Comparison of ENCODE assay signal across 8 cellular contexts in genomic region chr1:36099681-36100341, GRCh38. TPM values are rescaled to one million over a fixed set of nuclear protein-coding genes. Genes with fewer than 3 reads are reported as not detected.
DNase-seq lines count a peak whose midpoint lies in the region; ATAC-seq, FAIRE-seq and TF ChIP-seq lines count a peak whose summit lies in the region.

No MANE protein-coding gene starts in this region.

- H3K27ac ChIP-seq in 22Rv1 (no peak overlapping the region), keratinocyte (ENCODE audit: control insufficient read depth, insufficient read depth, low read length) (no peak overlapping the region)

- DNase-seq in GM12892 (ENCODE audit: insufficient read length) (peak; percentile 82), NCI-H2107 treated with DMSO at 0.1 percent for 48 hours (lab: John Stamatoyannopoulos, UW; ENCODE audit: unreplicated experiment) (peak; percentile 54), bronchial epithelial cell (ENCODE audit: low read depth) (peak; percentile 49), keratinocyte (ENCODE audit: low read depth, low spot score) (no peak)
- peak; percentile 53 to 71 (median 55) for DNase-seq in activated CD4-positive, CD25-positive, alpha-beta regulatory T cell (lab: John Stamatoyannopoulos, UW)
- DNase-seq in stimulated activated CD4-positive, alpha-beta T cell treated with anti-CD3 and anti-CD28 coated beads, Interleukin-1b, Interleukin-23, amount 100 ng/mL, for 4 hours (ENCODE audit: low read depth in 2 of 2) = peak; percentile 64 to 72

- dilution Hi-C loops in keratinocyte (cut with MboI; ENCODE audit: extremely low pct_ligation_motif_present, low sequenced_read_pairs) = no loop called here

- H3K9ac ChIP-seq in keratinocyte (ENCODE audit: control insufficient read depth, extremely low read depth, insufficient read depth, low read length) = peak overlapping the region; percentile 42

- H3K36me3 ChIP-seq in bronchial epithelial cell (ENCODE audit: control insufficient read depth, insufficient read depth, low read length) (peaks cover 1% of the 10 kb centered on the region), keratinocyte (ENCODE audit: control insufficient read depth in 2 of 2, extremely low read depth in 1 of 2, insufficient read depth in 2 of 2, low read length in 2 of 2) (peaks cover 3 to 8% of the 10 kb centered on the region in 2 experiments)

- no peaks in the 10 kb centered on the region for H3K79me2 ChIP-seq in keratinocyte (ENCODE audit: control insufficient read depth, insufficient read depth, low read length)

- no peak overlapping the region for H3K4me3 ChIP-seq in bronchial epithelial cell (ENCODE audit: low read depth, low read length)
- no peak overlapping the region for H3K4me3 ChIP-seq in keratinocyte (ENCODE audit: control insufficient read depth in 2 of 3, extremely low read depth in 1 of 3, insufficient read depth in 2 of 3, low read depth in 1 of 3, low read length in 3 of 3)

- ATAC-seq in GM19463 (IDR thresholded peaks at IDR 0.05; ENCODE audit: unreplicated experiment) = no peak

- TF ChIP-seq POLR2A in GM12892 (IDR thresholded peaks at IDR 0.05; ENCODE audit: low read depth, low read length) = no peak

- peaks cover 2% of the 10 kb centered on the region for H3K9me1 ChIP-seq in keratinocyte (ENCODE audit: control insufficient read depth, extremely low read depth, insufficient read depth, low read length)

- H3K4me2 ChIP-seq in keratinocyte (ENCODE audit: control insufficient read depth, extremely low read depth, insufficient read depth, low read depth, low read length) = peak overlapping the region; percentile 29

- peak overlapping the region; percentile 47 for H2AFZ ChIP-seq in keratinocyte (ENCODE audit: control insufficient read depth, low read length)

- no peaks in the 10 kb centered on the region for H4K20me1 ChIP-seq in keratinocyte (ENCODE audit: control insufficient read depth, extremely low read depth, insufficient read depth, low read length)

- FAIRE-seq in GM12892 (lab: Jason Lieb, UNC) (peak; percentile 85), bronchial epithelial cell (lab: Jason Lieb, UNC) (peak; percentile 82), keratinocyte (lab: Jason Lieb, UNC) (peak; percentile 96)

- no peaks in the 10 kb centered on the region for H3K9me3 ChIP-seq in keratinocyte (ENCODE audit: control insufficient read depth, low read depth, low read length)

- TF ChIP-seq CTCF in 22Rv1 (IDR thresholded peaks at IDR 0.05) (peak; percentile 90), bronchial epithelial cell (IDR thresholded peaks at IDR 0.05; ENCODE audit: insufficient read depth, low read length, severe bottlenecking) (peak; percentile 85), keratinocyte (optimal IDR thresholded peaks at IDR 0.05 in 1 of 3, IDR thresholded peaks at IDR 0.05 in 1 of 3, conservative IDR thresholded peaks at IDR 0.05 in 1 of 3; ENCODE audit: extremely low read depth in 1 of 3, insufficient read depth in 2 of 3, low read length in 3 of 3) (peak; percentile 82 to 97 (median 92))

- no peaks in the 10 kb centered on the region for H3K27me3 ChIP-seq in bronchial epithelial cell (ENCODE audit: control insufficient read depth, insufficient read depth, low read length)
- no peaks in the 10 kb centered on the region for H3K27me3 ChIP-seq in keratinocyte (ENCODE audit: control insufficient read depth, extremely low read depth, insufficient read depth, low read length)

- H3K4me1 ChIP-seq in keratinocyte (ENCODE audit: control insufficient read depth, extremely low read depth, insufficient read depth, low read length) = peaks cover 3% of the 10 kb centered on the region

RNA-seq across cellular contexts. Expression of gene ADPRS, which starts 11.1 kb away (rescaled TPM):
- polyA plus RNA-seq in GM12892 (2012; ENCODE audit: missing spikeins) = 36.6 TPM
- 42.4 and 50.0 TPM in 2 replicates for total RNA-seq in bronchial epithelial cell
- 33.1 to 47.6 TPM (median 42.6 TPM) in 3 replicates for polyA plus RNA-seq in keratinocyte
- 15.2 TPM for polyA plus RNA-seq in keratinocyte (2011; ENCODE audit: low read depth)
- polyA plus RNA-seq in keratinocyte (2011; cell fraction: cytosol; rRNA removed) = 30.2 and 35.9 TPM in 2 replicates
- polyA plus RNA-seq in keratinocyte (2011; cell fraction: nucleus; rRNA removed) = 33.6 and 38.0 TPM in 2 replicates
- 32.2 and 40.8 TPM in 2 replicates for polyA plus RNA-seq in keratinocyte (2012; ENCODE audit: low replicate concordance)
- 20.9 to 33.1 TPM (median 30.5 TPM) in 3 replicates for polyA minus RNA-seq in keratinocyte
- 25.3 TPM for polyA minus RNA-seq in keratinocyte (2011; cell fraction: cytosol; rRNA and poly(A)+ RNA removed)
- polyA minus RNA-seq in keratinocyte (2011; cell fraction: nucleus; rRNA and poly(A)+ RNA removed) = 12.9 and 13.8 TPM in 2 replicates

RNA-seq across cellular contexts. Expression of gene TEKT2, which starts 15.9 kb away (rescaled TPM):
- 0.17 TPM for polyA plus RNA-seq in GM12892 (2012; ENCODE audit: missing spikeins)
- total RNA-seq in bronchial epithelial cell = under 0.01 and 0.26 TPM in 2 replicates
- 0.02 to 0.13 TPM (median 0.03 TPM) in 3 replicates for polyA plus RNA-seq in keratinocyte
- not detected for polyA plus RNA-seq in keratinocyte (2011; ENCODE audit: low read depth)
- polyA plus RNA-seq in keratinocyte (2011; cell fraction: cytosol; rRNA removed) = 0.06 TPM in 1 of 2 replicates, not detected in the other
- polyA plus RNA-seq in keratinocyte (2011; cell fraction: nucleus; rRNA removed) = 0.14 and 0.33 TPM in 2 replicates
- polyA plus RNA-seq in keratinocyte (2012; ENCODE audit: low replicate concordance) = 0.14 TPM in 1 of 2 replicates, not detected in the other
- polyA minus RNA-seq in keratinocyte = 0.29 TPM in 1 of 3 replicates, not detected in the others
- not detected for polyA minus RNA-seq in keratinocyte (2011; cell fraction: cytosol; rRNA and poly(A)+ RNA removed)
- not detected in 2 replicates for polyA minus RNA-seq in keratinocyte (2011; cell fraction: nucleus; rRNA and poly(A)+ RNA removed)

RNA-seq across cellular contexts. Expression of gene COL8A2, which starts 25.2 kb away (rescaled TPM):
- polyA plus RNA-seq in GM12892 (2012; ENCODE audit: missing spikeins) = 0.15 TPM
- total RNA-seq in bronchial epithelial cell = 1.6 and 3.3 TPM in 2 replicates
- polyA plus RNA-seq in keratinocyte = 0.09 to 0.28 TPM (median 0.23 TPM) in 3 replicates
- 0.06 TPM for polyA plus RNA-seq in keratinocyte (2011; ENCODE audit: low read depth)
- 0.05 and 0.06 TPM in 2 replicates for polyA plus RNA-seq in keratinocyte (2011; cell fraction: cytosol; rRNA removed)
- polyA plus RNA-seq in keratinocyte (2011; cell fraction: nucleus; rRNA removed) = 0.38 and 0.63 TPM in 2 replicates
- 0.18 and 0.39 TPM in 2 replicates for polyA plus RNA-seq in keratinocyte (2012; ENCODE audit: low replicate concordance)
- polyA minus RNA-seq in keratinocyte = 0.06 to 1.1 TPM (median 0.30 TPM) in 3 replicates
- not detected for polyA minus RNA-seq in keratinocyte (2011; cell fraction: cytosol; rRNA and poly(A)+ RNA removed)
- 0.53 and 0.54 TPM in 2 replicates for polyA minus RNA-seq in keratinocyte (2011; cell fraction: nucleus; rRNA and poly(A)+ RNA removed)

RNA-seq across cellular contexts. Expression of gene TRAPPC3, which starts 49.5 kb away (rescaled TPM):
- polyA plus RNA-seq in GM12892 (2012; ENCODE audit: missing spikeins) = 49.4 TPM
- total RNA-seq in bronchial epithelial cell = 86.8 and 105 TPM in 2 replicates
- polyA plus RNA-seq in keratinocyte = 145 to 173 TPM (median 169 TPM) in 3 replicates
- polyA plus RNA-seq in keratinocyte (2011; ENCODE audit: low read depth) = 97.0 TPM
- 145 and 218 TPM in 2 replicates for polyA plus RNA-seq in keratinocyte (2011; cell fraction: cytosol; rRNA removed)
- polyA plus RNA-seq in keratinocyte (2011; cell fraction: nucleus; rRNA removed) = 115 TPM in 2 replicates
- polyA plus RNA-seq in keratinocyte (2012; ENCODE audit: low replicate concordance) = 105 and 147 TPM in 2 replicates
- polyA minus RNA-seq in keratinocyte = 18.6 to 56.0 TPM (median 55.2 TPM) in 3 replicates
- polyA minus RNA-seq in keratinocyte (2011; cell fraction: cytosol; rRNA and poly(A)+ RNA removed) = 210 TPM
- polyA minus RNA-seq in keratinocyte (2011; cell fraction: nucleus; rRNA and poly(A)+ RNA removed) = 24.0 and 30.9 TPM in 2 replicates

RNA-seq across cellular contexts. Expression of gene MAP7D1, which starts 56.1 kb away (rescaled TPM):
- polyA plus RNA-seq in GM12892 (2012; ENCODE audit: missing spikeins) = 30.7 TPM
- total RNA-seq in bronchial epithelial cell = 54.5 and 75.1 TPM in 2 replicates
- 75.0 to 168 TPM (median 84.4 TPM) in 3 replicates for polyA plus RNA-seq in keratinocyte
- polyA plus RNA-seq in keratinocyte (2011; ENCODE audit: low read depth) = 232 TPM
- polyA plus RNA-seq in keratinocyte (2011; cell fraction: cytosol; rRNA removed) = 78.2 and 125 TPM in 2 replicates
- polyA plus RNA-seq in keratinocyte (2011; cell fraction: nucleus; rRNA removed) = 171 and 172 TPM in 2 replicates
- 165 and 219 TPM in 2 replicates for polyA plus RNA-seq in keratinocyte (2012; ENCODE audit: low replicate concordance)
- 61.2 to 253 TPM (median 62.4 TPM) in 3 replicates for polyA minus RNA-seq in keratinocyte
- 213 TPM for polyA minus RNA-seq in keratinocyte (2011; cell fraction: cytosol; rRNA and poly(A)+ RNA removed)
- polyA minus RNA-seq in keratinocyte (2011; cell fraction: nucleus; rRNA and poly(A)+ RNA removed) = 86.6 and 113 TPM in 2 replicates
